Comparison of ENCODE assay signal across 8 cellular contexts in the genomic region with DNA sequence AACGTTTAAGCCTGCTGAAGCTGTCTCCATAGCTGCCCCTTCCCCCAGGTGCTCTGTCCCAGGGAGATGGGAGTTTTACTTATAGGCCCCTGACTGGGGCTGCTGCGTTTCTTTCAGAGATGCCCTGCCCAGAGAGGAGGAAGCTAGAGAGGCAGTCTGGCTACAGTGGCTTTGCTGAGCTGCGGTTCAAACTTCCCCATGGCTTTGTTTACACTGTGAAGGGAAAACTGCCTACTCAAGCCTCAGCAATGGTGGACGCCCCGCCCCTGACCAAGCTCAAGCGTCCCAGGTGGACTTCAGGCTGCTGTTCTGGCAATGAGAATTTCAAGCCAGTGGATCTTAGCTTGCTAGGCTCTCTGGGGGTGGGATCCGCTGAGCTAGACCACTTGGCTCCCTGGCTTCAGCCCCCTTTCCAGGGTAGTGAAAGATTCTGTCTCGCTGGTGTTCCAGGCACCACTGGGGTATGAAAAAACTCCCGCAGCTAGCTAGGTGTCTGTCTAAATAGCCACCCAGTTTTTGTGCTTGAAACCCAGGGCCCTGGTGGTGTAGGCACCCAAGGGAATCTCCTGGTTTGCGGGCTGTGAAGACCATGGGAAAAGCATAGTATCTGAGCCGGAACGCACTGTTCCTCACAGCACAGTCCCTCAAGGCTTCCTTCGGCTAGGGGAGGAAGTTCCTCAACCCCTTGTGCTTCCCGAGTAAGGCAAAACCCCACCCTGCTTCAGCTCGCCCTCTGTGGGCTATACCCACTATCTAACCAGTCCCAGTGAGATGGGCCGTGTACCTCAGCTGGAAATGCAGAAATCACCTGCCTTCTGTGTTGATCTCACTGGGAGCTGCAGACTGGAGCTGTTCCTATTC.
DNase-seq lines count a peak whose midpoint lies in the region; ATAC-seq and TF ChIP-seq lines count a peak whose summit lies in the region.
"Not testable (repeated sequence)": the region's sequence is repeated elsewhere in the genome, so short reads cannot be mapped to it uniquely, and the experiment has no call there.

No MANE protein-coding gene starts in this region.

- not testable (repeated sequence) for H3K4me1 ChIP-seq in Peyer's patch, colonic mucosa, upper lobe of right lung
- H3K4me1 ChIP-seq in lower lobe of right lung (peaks cover 14% of the 10 kb centered on the region), spleen (peaks cover 0 to 22% (median 6%) of the 10 kb centered on the region in 6 donors)

- not testable (repeated sequence) for H3K27me3 ChIP-seq in Peyer's patch; colonic mucosa; lower lobe of right lung (ENCODE audit: low read depth); upper lobe of right lung
- H3K27me3 ChIP-seq in spleen (replicated peaks in 1 of 7), result peaks cover 0 to 36% (median 0%) of the 10 kb centered on the region in 7 donors

- 25 to 45% (median 31%) methylated on average over 10 to 16 of the region's 16 CpGs for WGBS in spleen, 5 donors

- H3K9ac ChIP-seq in colonic mucosa (ENCODE audit: low read depth in 2 of 2, low read length in 2 of 2), result not testable (repeated sequence)

- not testable (repeated sequence) for TF ChIP-seq POLR2A in Peyer's patch (IDR thresholded peaks at IDR 0.05); spleen (IDR thresholded peaks at IDR 0.05)

- intact Hi-C loops in colonic mucosa (cut with DNase I) (loop anchor here (5.0 kb wide), 2 partner anchors 172 to 302 kb away; no protein-coding TSS in a partner anchor), left cardiac atrium (cut with DNase I) (loop anchor here in 1 of 2 donors (5.0 kb wide), 1 partner anchor 297 kb away; no protein-coding TSS in a partner anchor), spleen (cut with DNase I; ENCODE audit: low total_unique reads) (loop anchor here (5.0 to 10.0 kb wide), 2 partner anchors 175 to 297 kb away; no protein-coding TSS in a partner anchor)
- intact Hi-C loops in lower lobe of right lung (cut with DNase I); upper lobe of right lung (cut with DNase I): not testable (repeated sequence)

- DNase-seq in CD1c-positive myeloid dendritic cell (ENCODE audit: extremely low spot score) (peak; percentile 52), M059J (ENCODE audit: low read depth) (peak; percentile 7), Peyer's patch (peak in 2 of 3 donors; percentile 54 to 62), colonic mucosa (peak; percentile 45), left cardiac atrium (peak; percentile 35), lower lobe of right lung (peak; percentile 82), spleen (peak; percentile 84), upper lobe of right lung (peak; percentile 79)

- H3K27ac ChIP-seq in Peyer's patch, result peak overlapping the region in 2 of 4 donors; percentile 30 to 35
- H3K27ac ChIP-seq in colonic mucosa, result not testable (repeated sequence)
- H3K27ac ChIP-seq in lower lobe of right lung, result peak overlapping the region; percentile 73
- H3K27ac ChIP-seq in spleen, result peak overlapping the region in 4 of 8 donors; percentile 33 to 77 (median 64)
- peak overlapping the region; percentile 61 for H3K27ac ChIP-seq in upper lobe of right lung

- H3K4me3 ChIP-seq in Peyer's patch, result peak overlapping the region in 1 of 4 donors; percentile 2
- H3K4me3 ChIP-seq in colonic mucosa, result not testable (repeated sequence)
- peak overlapping the region; percentile 44 for H3K4me3 ChIP-seq in lower lobe of right lung
- H3K4me3 ChIP-seq in spleen, result peak overlapping the region in 2 of 8 donors; percentile 14 to 46
- H3K4me3 ChIP-seq in upper lobe of right lung, result peak overlapping the region; percentile 20

- H3K9me3 ChIP-seq in Peyer's patch, colonic mucosa, lower lobe of right lung, spleen, upper lobe of right lung: not testable (repeated sequence)

- not testable (repeated sequence) for TF ChIP-seq CTCF in Peyer's patch (IDR thresholded peaks at IDR 0.05); colonic mucosa (IDR thresholded peaks at IDR 0.05); lower lobe of right lung (IDR thresholded peaks at IDR 0.05); spleen (IDR thresholded peaks at IDR 0.05 in 8 of 11, conservative IDR thresholded peaks at IDR 0.05 in 3 of 11); upper lobe of right lung (IDR thresholded peaks at IDR 0.05)

- not testable (repeated sequence) for H3K36me3 ChIP-seq in Peyer's patch, colonic mucosa, lower lobe of right lung, spleen, upper lobe of right lung

- ATAC-seq in left cardiac atrium (peak; percentile 44 to 65), lower lobe of right lung (peak; percentile 85 to 93), upper lobe of right lung (peak; percentile 91)

Comparison
In these comparisons a context has a peak if more than half of its experiments do, and no peak if none do; other contexts are left out.
1. DNase-seq: peak in every context shown above with its lines; median percentile 84 in spleen; 82 in lower lobe of right lung; 79 in upper lobe of right lung; 58 in Peyer's patch; 52 in CD1c-positive myeloid dendritic cell; 45 in colonic mucosa; 35 in left cardiac atrium; 7 in M059J.